9 cellular contexts compared by ENCODE assay signal in the genomic region with DNA sequence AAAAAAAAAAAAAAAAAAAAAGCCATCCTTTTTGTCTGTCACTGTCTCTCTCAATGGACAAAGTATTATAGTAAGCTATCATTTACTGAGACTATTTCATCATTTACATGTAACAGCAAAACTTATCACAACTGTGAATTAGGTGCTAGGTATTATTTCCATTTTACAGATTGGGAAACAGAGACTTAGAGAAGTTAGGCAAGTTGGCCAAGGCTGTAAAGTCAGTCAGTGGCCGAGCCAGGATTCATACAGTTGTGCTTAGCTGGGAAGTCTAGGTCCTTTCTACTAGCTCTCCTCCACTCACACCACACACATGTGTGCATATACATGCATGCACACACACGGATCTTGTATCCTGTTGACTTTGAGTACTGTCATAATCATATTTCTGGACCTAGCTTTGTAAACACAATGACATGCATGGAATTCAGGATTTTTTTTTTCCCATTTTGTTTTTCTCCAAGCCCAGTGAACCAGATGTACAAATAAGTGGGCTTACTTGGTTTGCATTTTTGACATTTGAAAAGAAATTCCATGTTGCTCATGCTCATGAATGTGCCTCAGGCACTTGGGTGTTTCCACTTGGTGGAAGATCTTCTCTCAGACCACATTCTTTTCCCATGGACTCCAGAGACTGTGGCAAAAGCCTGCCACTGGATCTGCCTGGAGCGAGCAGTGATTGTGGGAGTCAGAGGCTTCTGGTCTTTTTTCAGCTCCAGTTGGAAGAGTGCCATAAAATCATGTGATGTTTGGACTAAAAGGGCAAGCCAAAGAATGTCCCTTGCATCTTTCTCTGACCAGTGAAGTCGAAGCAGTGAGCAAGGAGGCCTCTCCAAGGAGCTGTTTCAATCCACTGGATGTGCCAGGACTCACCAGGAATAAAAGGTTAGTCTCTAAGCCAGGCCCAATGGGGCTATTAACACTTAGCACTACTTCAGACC.
DNase-seq lines count a peak whose midpoint lies in the region; ATAC-seq and TF ChIP-seq lines count a peak whose summit lies in the region.
"Had no signal": no experiment of that assay in that cellular context is flagged by ENCODE, and none has a peak within 500 bp of the region (broad histone marks: within the 10 kb centered on the region; RNA-seq: fewer than 3 reads in every experiment).

No MANE protein-coding gene starts in this region.

- no peak overlapping the region for H3K4me3 ChIP-seq in fibroblast of villous mesenchyme (ENCODE audit: low read depth, low read length)

- H3K4me1 Mint-ChIP-seq in stimulated activated effector memory CD8-positive, alpha-beta T cell treated with anti-CD3 and anti-CD28 coated beads, Interleukin-12 subunit alpha, Interleukin-12 subunit beta, amount 100 ng/mL, for 72 hours, result no peaks in the 10 kb centered on the region
- H3K4me1 Mint-ChIP-seq in stimulated activated naive B cell treated with anti-CD40 and anti-IgM and Interleukin-4, amounts not matched to agents 10 μg/mL and 1 μg/mL and 100 μg/mL, for 72 hours, result peaks cover 3 to 10% of the 10 kb centered on the region in 2 donors
- H3K4me1 Mint-ChIP-seq in activated CD8-positive, alpha-beta T cell treated with anti-CD3 and anti-CD28 coated beads, Interleukin-2, amount 10 ng/mL, durations not matched to agents 7 days and 5 days (ENCODE audit: low read depth), result no peaks in the 10 kb centered on the region
- H3K4me1 Mint-ChIP-seq: IgD-negative memory B cell had no signal

- peak; percentile 70 for DNase-seq in COLO829 (ENCODE audit: low spot score)
- peak; percentile 92 for DNase-seq in fibroblast of villous mesenchyme (ENCODE audit: low read depth)
- no peak for DNase-seq in omental fat pad (ENCODE audit: low spot score)
- no peak for DNase-seq in stimulated activated effector memory CD8-positive, alpha-beta T cell treated with anti-CD3 and anti-CD28 coated beads, Interleukin-12 subunit alpha, Interleukin-12 subunit beta, amount 100 ng/mL, for 72 hours (ENCODE audit: low spot score in 2 of 2)
- no peak for DNase-seq in stimulated activated naive B cell treated with anti-CD40 and anti-IgM and Interleukin-4, amounts not matched to agents 10 μg/mL and 1 μg/mL and 100 μg/mL, for 72 hours
- DNase-seq in activated CD8-positive, alpha-beta T cell treated with anti-CD3 and anti-CD28 coated beads, Interleukin-2, amount 10 ng/mL, durations not matched to agents 7 days and 5 days, result no peak

- CTCF ChIA-PET in activated CD8-positive, alpha-beta T cell treated with anti-CD3 and anti-CD28 coated beads, Interleukin-2, amount 10 ng/mL, durations not matched to agents 7 days and 5 days (lab: Charles Lee), result interaction anchor here (1.4 to 2.0 kb wide), 2 partner anchors 12 to 440 kb away, joined by 4 read pairs; no protein-coding TSS in a partner anchor

- POLR2A ChIA-PET in activated CD8-positive, alpha-beta T cell treated with anti-CD3 and anti-CD28 coated beads, Interleukin-2, amount 10 ng/mL, durations not matched to agents 7 days and 5 days (lab: Charles Lee), result no interaction called here

- H3K4me3 Mint-ChIP-seq in stimulated activated effector memory CD8-positive, alpha-beta T cell treated with anti-CD3 and anti-CD28 coated beads, Interleukin-12 subunit alpha, Interleukin-12 subunit beta, amount 100 ng/mL, for 72 hours, result no peak overlapping the region
- no peak overlapping the region for H3K4me3 Mint-ChIP-seq in stimulated activated naive B cell treated with anti-CD40 and anti-IgM and Interleukin-4, amounts not matched to agents 10 μg/mL and 1 μg/mL and 100 μg/mL, for 72 hours
- no peak overlapping the region for H3K4me3 Mint-ChIP-seq in activated CD8-positive, alpha-beta T cell treated with anti-CD3 and anti-CD28 coated beads, Interleukin-2, amount 10 ng/mL, durations not matched to agents 7 days and 5 days
- H3K4me3 Mint-ChIP-seq: IgD-negative memory B cell had no signal

- H3K9me3 Mint-ChIP-seq in stimulated activated effector memory CD8-positive, alpha-beta T cell treated with anti-CD3 and anti-CD28 coated beads, Interleukin-12 subunit alpha, Interleukin-12 subunit beta, amount 100 ng/mL, for 72 hours, result no peaks in the 10 kb centered on the region
- H3K9me3 Mint-ChIP-seq in stimulated activated naive B cell treated with anti-CD40 and anti-IgM and Interleukin-4, amounts not matched to agents 10 μg/mL and 1 μg/mL and 100 μg/mL, for 72 hours, result no peaks in the 10 kb centered on the region
- no peaks in the 10 kb centered on the region for H3K9me3 Mint-ChIP-seq in activated CD8-positive, alpha-beta T cell treated with anti-CD3 and anti-CD28 coated beads, Interleukin-2, amount 10 ng/mL, durations not matched to agents 7 days and 5 days (ENCODE audit: insufficient read depth)

- H3K27ac Mint-ChIP-seq in stimulated activated effector memory CD8-positive, alpha-beta T cell treated with anti-CD3 and anti-CD28 coated beads, Interleukin-12 subunit alpha, Interleukin-12 subunit beta, amount 100 ng/mL, for 72 hours, result no peak overlapping the region
- no peak overlapping the region for H3K27ac Mint-ChIP-seq in stimulated activated naive B cell treated with anti-CD40 and anti-IgM and Interleukin-4, amounts not matched to agents 10 μg/mL and 1 μg/mL and 100 μg/mL, for 72 hours
- no peak overlapping the region for H3K27ac Mint-ChIP-seq in activated CD8-positive, alpha-beta T cell treated with anti-CD3 and anti-CD28 coated beads, Interleukin-2, amount 10 ng/mL, durations not matched to agents 7 days and 5 days
- H3K27ac Mint-ChIP-seq: IgD-negative memory B cell had no signal

- ATAC-seq in SK-N-SH treated with all-trans-retinoic acid at 6 μM for 48 hours (peak; percentile 65), omental fat pad (ENCODE audit: low FRiP score) (peak; percentile 44), HG03095 (IDR thresholded peaks at IDR 0.05; ENCODE audit: unreplicated experiment) (no peak)
- no peak for ATAC-seq in stimulated activated effector memory CD8-positive, alpha-beta T cell treated with anti-CD3 and anti-CD28 coated beads, Interleukin-12 subunit alpha, Interleukin-12 subunit beta, amount 100 ng/mL, for 72 hours
- no peak for ATAC-seq in stimulated activated naive B cell treated with anti-CD40 and anti-IgM and Interleukin-4, amounts not matched to agents 10 μg/mL and 1 μg/mL and 100 μg/mL, for 72 hours (replicated peaks)
- ATAC-seq in activated CD8-positive, alpha-beta T cell treated with anti-CD3 and anti-CD28 coated beads, Interleukin-2, amount 10 ng/mL, durations not matched to agents 7 days and 5 days, result no peak

- peaks cover 19 to 31% of the 10 kb centered on the region in 2 donors for H3K27me3 Mint-ChIP-seq in stimulated activated naive B cell treated with anti-CD40 and anti-IgM and Interleukin-4, amounts not matched to agents 10 μg/mL and 1 μg/mL and 100 μg/mL, for 72 hours
- H3K27me3 Mint-ChIP-seq in activated CD8-positive, alpha-beta T cell treated with anti-CD3 and anti-CD28 coated beads, Interleukin-2, amount 10 ng/mL, durations not matched to agents 7 days and 5 days (ENCODE audit: low read depth), result peaks cover 27% of the 10 kb centered on the region

- TF ChIP-seq CTCF in fibroblast of villous mesenchyme (IDR thresholded peaks at IDR 0.05; ENCODE audit: insufficient read depth, low read depth, low read length) (no peak), omental fat pad (IDR thresholded peaks at IDR 0.05) (no peak)

- H3K36me3 Mint-ChIP-seq in stimulated activated effector memory CD8-positive, alpha-beta T cell treated with anti-CD3 and anti-CD28 coated beads, Interleukin-12 subunit alpha, Interleukin-12 subunit beta, amount 100 ng/mL, for 72 hours, result no peaks in the 10 kb centered on the region
- H3K36me3 Mint-ChIP-seq in stimulated activated naive B cell treated with anti-CD40 and anti-IgM and Interleukin-4, amounts not matched to agents 10 μg/mL and 1 μg/mL and 100 μg/mL, for 72 hours, result no peaks in the 10 kb centered on the region
- no peaks in the 10 kb centered on the region for H3K36me3 Mint-ChIP-seq in activated CD8-positive, alpha-beta T cell treated with anti-CD3 and anti-CD28 coated beads, Interleukin-2, amount 10 ng/mL, durations not matched to agents 7 days and 5 days (ENCODE audit: low read depth)

TF ChIP-seq in SK-N-SH treated with all-trans-retinoic acid at 6 μM for 48 hours, 23 proteins besides CTCF, POLR2A, EP300 and RAD21 (continues in another document):
- TF ChIP-seq, protein P1, sequence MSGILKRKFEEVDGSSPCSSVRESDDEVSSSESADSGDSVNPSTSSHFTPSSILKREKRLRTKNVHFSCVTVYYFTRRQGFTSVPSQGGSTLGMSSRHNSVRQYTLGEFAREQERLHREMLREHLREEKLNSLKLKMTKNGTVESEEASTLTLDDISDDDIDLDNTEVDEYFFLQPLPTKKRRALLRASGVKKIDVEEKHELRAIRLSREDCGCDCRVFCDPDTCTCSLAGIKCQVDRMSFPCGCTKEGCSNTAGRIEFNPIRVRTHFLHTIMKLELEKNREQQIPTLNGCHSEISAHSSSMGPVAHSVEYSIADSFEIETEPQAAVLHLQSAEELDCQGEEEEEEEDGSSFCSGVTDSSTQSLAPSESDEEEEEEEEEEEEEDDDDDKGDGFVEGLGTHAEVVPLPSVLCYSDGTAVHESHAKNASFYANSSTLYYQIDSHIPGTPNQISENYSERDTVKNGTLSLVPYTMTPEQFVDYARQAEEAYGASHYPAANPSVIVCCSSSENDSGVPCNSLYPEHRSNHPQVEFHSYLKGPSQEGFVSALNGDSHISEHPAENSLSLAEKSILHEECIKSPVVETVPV (CRISPR knock-in tag; IDR thresholded peaks at IDR 0.05), result no peak
- TF ChIP-seq TCF4 (CRISPR knock-in tag; IDR thresholded peaks at IDR 0.05; ENCODE audit: borderline replicate concordance) (no peak), PPARA (CRISPR knock-in tag; IDR thresholded peaks at IDR 0.05; ENCODE audit: borderline replicate concordance) (no peak), ZNF565 (CRISPR knock-in tag; conservative IDR thresholded peaks at IDR 0.05; ENCODE audit: low read depth) (no peak)

Comparison
In these comparisons a context has a peak if more than half of its experiments do, and no peak if none do; other contexts are left out.
1. DNase-seq: peak in COLO829 (single experiment) and fibroblast of villous mesenchyme (single experiment); none in omental fat pad (single experiment), stimulated activated effector memory CD8-positive, alpha-beta T cell treated with anti-CD3 and anti-CD28 coated beads, Interleukin-12 subunit alpha, Interleukin-12 subunit beta, amount 100 ng/mL, for 72 hours (0 of 2), stimulated activated naive B cell treated with anti-CD40 and anti-IgM and Interleukin-4, amounts not matched to agents 10 μg/mL and 1 μg/mL and 100 μg/mL, for 72 hours (single experiment) and activated CD8-positive, alpha-beta T cell treated with anti-CD3 and anti-CD28 coated beads, Interleukin-2, amount 10 ng/mL, durations not matched to agents 7 days and 5 days (single experiment).
2. ATAC-seq: peak in SK-N-SH treated with all-trans-retinoic acid at 6 μM for 48 hours (single experiment) and omental fat pad (single experiment); none in stimulated activated effector memory CD8-positive, alpha-beta T cell treated with anti-CD3 and anti-CD28 coated beads, Interleukin-12 subunit alpha, Interleukin-12 subunit beta, amount 100 ng/mL, for 72 hours (single experiment), stimulated activated naive B cell treated with anti-CD40 and anti-IgM and Interleukin-4, amounts not matched to agents 10 μg/mL and 1 μg/mL and 100 μg/mL, for 72 hours (0 of 2), activated CD8-positive, alpha-beta T cell treated with anti-CD3 and anti-CD28 coated beads, Interleukin-2, amount 10 ng/mL, durations not matched to agents 7 days and 5 days (single experiment) and HG03095 (single experiment).